1 cellular context compared by ENCODE assay signal in genomic region chr6:114049367-114049966, GRCh38.
TF ChIP-seq lines count a peak whose summit lies in the region.

No MANE protein-coding gene starts in this region.

TF ChIP-seq in HCT116, 20 proteins besides CTCF, POLR2A, EP300 and RAD21 (continued from another document):
- TF ChIP-seq, protein P1, sequence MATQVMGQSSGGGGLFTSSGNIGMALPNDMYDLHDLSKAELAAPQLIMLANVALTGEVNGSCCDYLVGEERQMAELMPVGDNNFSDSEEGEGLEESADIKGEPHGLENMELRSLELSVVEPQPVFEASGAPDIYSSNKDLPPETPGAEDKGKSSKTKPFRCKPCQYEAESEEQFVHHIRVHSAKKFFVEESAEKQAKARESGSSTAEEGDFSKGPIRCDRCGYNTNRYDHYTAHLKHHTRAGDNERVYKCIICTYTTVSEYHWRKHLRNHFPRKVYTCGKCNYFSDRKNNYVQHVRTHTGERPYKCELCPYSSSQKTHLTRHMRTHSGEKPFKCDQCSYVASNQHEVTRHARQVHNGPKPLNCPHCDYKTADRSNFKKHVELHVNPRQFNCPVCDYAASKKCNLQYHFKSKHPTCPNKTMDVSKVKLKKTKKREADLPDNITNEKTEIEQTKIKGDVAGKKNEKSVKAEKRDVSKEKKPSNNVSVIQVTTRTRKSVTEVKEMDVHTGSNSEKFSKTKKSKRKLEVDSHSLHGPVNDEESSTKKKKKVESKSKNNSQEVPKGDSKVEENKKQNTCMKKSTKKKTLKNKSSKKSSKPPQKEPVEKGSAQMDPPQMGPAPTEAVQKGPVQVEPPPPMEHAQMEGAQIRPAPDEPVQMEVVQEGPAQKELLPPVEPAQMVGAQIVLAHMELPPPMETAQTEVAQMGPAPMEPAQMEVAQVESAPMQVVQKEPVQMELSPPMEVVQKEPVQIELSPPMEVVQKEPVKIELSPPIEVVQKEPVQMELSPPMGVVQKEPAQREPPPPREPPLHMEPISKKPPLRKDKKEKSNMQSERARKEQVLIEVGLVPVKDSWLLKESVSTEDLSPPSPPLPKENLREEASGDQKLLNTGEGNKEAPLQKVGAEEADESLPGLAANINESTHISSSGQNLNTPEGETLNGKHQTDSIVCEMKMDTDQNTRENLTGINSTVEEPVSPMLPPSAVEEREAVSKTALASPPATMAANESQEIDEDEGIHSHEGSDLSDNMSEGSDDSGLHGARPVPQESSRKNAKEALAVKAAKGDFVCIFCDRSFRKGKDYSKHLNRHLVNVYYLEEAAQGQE (IDR thresholded peaks at IDR 0.05; ENCODE audit: low read depth) = no peak
